ENCODE assay signal across 2 cellular contexts in the genomic region with DNA sequence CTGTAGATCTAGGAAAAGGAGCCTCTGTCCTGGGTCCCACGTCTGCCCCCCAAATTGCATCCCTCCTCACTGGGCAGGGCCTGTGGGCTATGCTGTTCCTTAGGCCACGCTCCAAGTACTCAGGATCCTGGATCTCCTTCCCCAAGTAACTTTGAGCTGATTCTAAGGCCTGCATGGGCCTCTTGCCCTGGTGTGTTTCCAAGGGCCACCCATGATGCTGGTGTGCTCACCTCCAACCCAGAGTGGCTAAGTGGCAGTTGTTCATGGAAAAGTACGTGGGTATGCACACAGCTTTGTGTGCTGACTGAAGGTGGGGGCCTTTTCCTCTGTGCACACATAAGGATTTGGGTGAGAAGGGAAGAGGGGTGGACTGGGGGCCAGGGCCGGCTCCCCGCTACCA.
TF ChIP-seq lines count a peak whose summit lies in the region.

No MANE protein-coding gene starts in this region.

TF ChIP-seq in HEK293, 187 proteins besides CTCF, POLR2A, EP300 and RAD21 (continued from another document):
- TF ChIP-seq, protein P1, sequence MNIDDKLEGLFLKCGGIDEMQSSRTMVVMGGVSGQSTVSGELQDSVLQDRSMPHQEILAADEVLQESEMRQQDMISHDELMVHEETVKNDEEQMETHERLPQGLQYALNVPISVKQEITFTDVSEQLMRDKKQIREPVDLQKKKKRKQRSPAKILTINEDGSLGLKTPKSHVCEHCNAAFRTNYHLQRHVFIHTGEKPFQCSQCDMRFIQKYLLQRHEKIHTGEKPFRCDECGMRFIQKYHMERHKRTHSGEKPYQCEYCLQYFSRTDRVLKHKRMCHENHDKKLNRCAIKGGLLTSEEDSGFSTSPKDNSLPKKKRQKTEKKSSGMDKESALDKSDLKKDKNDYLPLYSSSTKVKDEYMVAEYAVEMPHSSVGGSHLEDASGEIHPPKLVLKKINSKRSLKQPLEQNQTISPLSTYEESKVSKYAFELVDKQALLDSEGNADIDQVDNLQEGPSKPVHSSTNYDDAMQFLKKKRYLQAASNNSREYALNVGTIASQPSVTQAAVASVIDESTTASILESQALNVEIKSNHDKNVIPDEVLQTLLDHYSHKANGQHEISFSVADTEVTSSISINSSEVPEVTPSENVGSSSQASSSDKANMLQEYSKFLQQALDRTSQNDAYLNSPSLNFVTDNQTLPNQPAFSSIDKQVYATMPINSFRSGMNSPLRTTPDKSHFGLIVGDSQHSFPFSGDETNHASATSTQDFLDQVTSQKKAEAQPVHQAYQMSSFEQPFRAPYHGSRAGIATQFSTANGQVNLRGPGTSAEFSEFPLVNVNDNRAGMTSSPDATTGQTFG (tag by site-specific recombination; IDR thresholded peaks at IDR 0.05; ENCODE audit: borderline replicate concordance), result no peak
TF ChIP-seq in HEK293: peak in this region for 2.

TF ChIP-seq in SK-N-SH treated with all-trans-retinoic acid at 6 μM for 48 hours, 23 proteins besides CTCF, POLR2A, EP300 and RAD21 (continued from another document):
- TF ChIP-seq TCF4 (CRISPR knock-in tag; IDR thresholded peaks at IDR 0.05; ENCODE audit: borderline replicate concordance), result no peak
- TF ChIP-seq ISL1 (CRISPR knock-in tag; IDR thresholded peaks at IDR 0.05), result no peak
- TF ChIP-seq, protein P2, sequence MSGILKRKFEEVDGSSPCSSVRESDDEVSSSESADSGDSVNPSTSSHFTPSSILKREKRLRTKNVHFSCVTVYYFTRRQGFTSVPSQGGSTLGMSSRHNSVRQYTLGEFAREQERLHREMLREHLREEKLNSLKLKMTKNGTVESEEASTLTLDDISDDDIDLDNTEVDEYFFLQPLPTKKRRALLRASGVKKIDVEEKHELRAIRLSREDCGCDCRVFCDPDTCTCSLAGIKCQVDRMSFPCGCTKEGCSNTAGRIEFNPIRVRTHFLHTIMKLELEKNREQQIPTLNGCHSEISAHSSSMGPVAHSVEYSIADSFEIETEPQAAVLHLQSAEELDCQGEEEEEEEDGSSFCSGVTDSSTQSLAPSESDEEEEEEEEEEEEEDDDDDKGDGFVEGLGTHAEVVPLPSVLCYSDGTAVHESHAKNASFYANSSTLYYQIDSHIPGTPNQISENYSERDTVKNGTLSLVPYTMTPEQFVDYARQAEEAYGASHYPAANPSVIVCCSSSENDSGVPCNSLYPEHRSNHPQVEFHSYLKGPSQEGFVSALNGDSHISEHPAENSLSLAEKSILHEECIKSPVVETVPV (CRISPR knock-in tag; IDR thresholded peaks at IDR 0.05), result no peak
- no peak for TF ChIP-seq RARB (CRISPR knock-in tag; IDR thresholded peaks at IDR 0.05)
- no peak for TF ChIP-seq GLIS3 (CRISPR knock-in tag; IDR thresholded peaks at IDR 0.05)
